ENCODE assay signal across 27 cellular contexts in the genomic region with DNA sequence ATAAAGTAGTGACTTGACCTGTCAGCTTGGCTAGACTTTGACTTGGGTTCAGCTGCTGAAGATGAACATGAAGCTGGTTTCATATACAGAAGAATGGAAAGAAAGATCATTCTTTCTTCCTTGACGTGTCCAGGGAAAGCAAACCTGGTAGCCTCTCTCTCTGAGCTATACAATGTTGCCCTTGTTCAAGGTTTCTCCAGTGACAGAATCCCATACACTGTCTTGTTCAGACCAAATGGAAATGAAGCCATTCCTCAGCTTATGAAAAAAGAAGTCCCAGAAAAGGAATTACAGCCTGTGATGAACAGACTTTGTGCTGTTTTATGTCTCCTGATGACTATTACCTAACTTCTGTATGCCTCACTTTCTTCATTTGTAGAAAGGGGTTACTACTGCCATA.
A peak's percentile ranks its signal among the peaks of the same experiment; 100 is the strongest.
DNase-seq lines count a peak whose midpoint lies in the region; ATAC-seq lines count a peak whose summit lies in the region.
"Had no signal": no experiment of that assay in that cellular context is flagged by ENCODE, and none has a peak within 500 bp of the region (broad histone marks: within the 10 kb centered on the region; RNA-seq: fewer than 3 reads in every experiment).

No MANE protein-coding gene starts in this region.

- no peak overlapping the region for H3K4me3 Mint-ChIP-seq in activated CD8-positive, alpha-beta T cell treated with anti-CD3 and anti-CD28 coated beads, Interleukin-2, amount 10 ng/mL, durations not matched to agents 7 days and 5 days
- H3K4me3 Mint-ChIP-seq in immature natural killer cell, result no peak overlapping the region
- H3K4me3 Mint-ChIP-seq: B cell; CD14-positive monocyte; CD4-positive, alpha-beta memory T cell; CD4-positive, alpha-beta T cell; CD4-positive, CD25-positive, alpha-beta regulatory T cell; CD8-positive, alpha-beta memory T cell; CD8-positive, alpha-beta T cell had no signal

- CTCF ChIA-PET in activated CD8-positive, alpha-beta T cell treated with anti-CD3 and anti-CD28 coated beads, Interleukin-2, amount 10 ng/mL, durations not matched to agents 7 days and 5 days (lab: Charles Lee), result no interaction called here

- H3K36me3 Mint-ChIP-seq in activated CD8-positive, alpha-beta T cell treated with anti-CD3 and anti-CD28 coated beads, Interleukin-2, amount 10 ng/mL, durations not matched to agents 7 days and 5 days (ENCODE audit: low read depth), result no peaks in the 10 kb centered on the region
- peaks cover 0 to 5% (median 0%) of the 10 kb centered on the region in 3 donors for H3K36me3 Mint-ChIP-seq in immature natural killer cell
- H3K36me3 Mint-ChIP-seq: CD4-positive, alpha-beta memory T cell; CD4-positive, CD25-positive, alpha-beta regulatory T cell; CD8-positive, alpha-beta memory T cell; CD8-positive, alpha-beta T cell had no signal

- DNase-seq in COLO829 (ENCODE audit: low spot score) (peak; percentile 61), SK-MEL-5 (ENCODE audit: low read depth, low spot score) (peak; percentile 65), immature natural killer cell (no peak)
- DNase-seq in activated CD8-positive, alpha-beta T cell treated with anti-CD3 and anti-CD28 coated beads, Interleukin-2, amount 10 ng/mL, durations not matched to agents 7 days and 5 days, result no peak
- DNase-seq: 8988T; ACHN; AML-193; BE2C; C1 segment of cervical spinal cord; Caco-2; Calu3; CD4-positive, alpha-beta memory T cell; CD4-positive, alpha-beta T cell; CD4-positive, CD25-positive, alpha-beta regulatory T cell; CD8-positive, alpha-beta memory T cell; CD8-positive, alpha-beta T cell; COR-L47; DMS 273 treated with DMSO at 0.1 percent for 48 hours; DMS153; DMS53; DMS79; DMS79 treated with DMSO at 0.1 percent for 48 hours; DND-41; EL had no signal

- POLR2A ChIA-PET in activated CD8-positive, alpha-beta T cell treated with anti-CD3 and anti-CD28 coated beads, Interleukin-2, amount 10 ng/mL, durations not matched to agents 7 days and 5 days (lab: Charles Lee), result no interaction called here

- H3K4me1 Mint-ChIP-seq in activated CD8-positive, alpha-beta T cell treated with anti-CD3 and anti-CD28 coated beads, Interleukin-2, amount 10 ng/mL, durations not matched to agents 7 days and 5 days (ENCODE audit: low read depth), result no peaks in the 10 kb centered on the region
- H3K4me1 Mint-ChIP-seq in immature natural killer cell, result no peaks in the 10 kb centered on the region
- H3K4me1 Mint-ChIP-seq: B cell; CD4-positive, alpha-beta memory T cell; CD4-positive, CD25-positive, alpha-beta regulatory T cell; CD8-positive, alpha-beta memory T cell had no signal

- H3K27ac Mint-ChIP-seq in activated CD8-positive, alpha-beta T cell treated with anti-CD3 and anti-CD28 coated beads, Interleukin-2, amount 10 ng/mL, durations not matched to agents 7 days and 5 days, result no peak overlapping the region
- no peak overlapping the region for H3K27ac Mint-ChIP-seq in immature natural killer cell
- H3K27ac Mint-ChIP-seq: B cell; CD4-positive, alpha-beta memory T cell; CD4-positive, alpha-beta T cell; CD4-positive, CD25-positive, alpha-beta regulatory T cell; CD8-positive, alpha-beta memory T cell; CD8-positive, alpha-beta T cell had no signal

- H3K9me3 Mint-ChIP-seq in activated CD8-positive, alpha-beta T cell treated with anti-CD3 and anti-CD28 coated beads, Interleukin-2, amount 10 ng/mL, durations not matched to agents 7 days and 5 days (ENCODE audit: insufficient read depth), result no peaks in the 10 kb centered on the region
- H3K9me3 Mint-ChIP-seq in immature natural killer cell, result peaks cover 1 to 9% (median 3%) of the 10 kb centered on the region in 6 donors

- no peaks in the 10 kb centered on the region for H3K27me3 Mint-ChIP-seq in activated CD8-positive, alpha-beta T cell treated with anti-CD3 and anti-CD28 coated beads, Interleukin-2, amount 10 ng/mL, durations not matched to agents 7 days and 5 days (ENCODE audit: low read depth)
- peaks cover 0 to 4% (median 3%) of the 10 kb centered on the region in 3 donors for H3K27me3 Mint-ChIP-seq in immature natural killer cell (ENCODE audit: low read depth in 3 of 3)
- H3K27me3 Mint-ChIP-seq: CD4-positive, alpha-beta memory T cell; CD4-positive, CD25-positive, alpha-beta regulatory T cell had no signal

- in situ Hi-C loops in SK-MEL-5 (cut with HindIII; ENCODE audit: low pct_unique_long_range_greater_than_20kb, low sequenced_read_pairs), result no loop called here

- ATAC-seq in activated CD8-positive, alpha-beta T cell treated with anti-CD3 and anti-CD28 coated beads, Interleukin-2, amount 10 ng/mL, durations not matched to agents 7 days and 5 days, result no peak
- ATAC-seq: A549; CD8-positive, alpha-beta T cell had no signal

Comparison
In these comparisons a context has a peak if more than half of its experiments do, and no peak if none do; other contexts are left out.
1. DNase-seq: peak in COLO829 (single experiment) and SK-MEL-5 (single experiment); none in activated CD8-positive, alpha-beta T cell treated with anti-CD3 and anti-CD28 coated beads, Interleukin-2, amount 10 ng/mL, durations not matched to agents 7 days and 5 days (single experiment) and immature natural killer cell (0 of 3).